8 cellular contexts compared by ENCODE assay signal in the genomic region with DNA sequence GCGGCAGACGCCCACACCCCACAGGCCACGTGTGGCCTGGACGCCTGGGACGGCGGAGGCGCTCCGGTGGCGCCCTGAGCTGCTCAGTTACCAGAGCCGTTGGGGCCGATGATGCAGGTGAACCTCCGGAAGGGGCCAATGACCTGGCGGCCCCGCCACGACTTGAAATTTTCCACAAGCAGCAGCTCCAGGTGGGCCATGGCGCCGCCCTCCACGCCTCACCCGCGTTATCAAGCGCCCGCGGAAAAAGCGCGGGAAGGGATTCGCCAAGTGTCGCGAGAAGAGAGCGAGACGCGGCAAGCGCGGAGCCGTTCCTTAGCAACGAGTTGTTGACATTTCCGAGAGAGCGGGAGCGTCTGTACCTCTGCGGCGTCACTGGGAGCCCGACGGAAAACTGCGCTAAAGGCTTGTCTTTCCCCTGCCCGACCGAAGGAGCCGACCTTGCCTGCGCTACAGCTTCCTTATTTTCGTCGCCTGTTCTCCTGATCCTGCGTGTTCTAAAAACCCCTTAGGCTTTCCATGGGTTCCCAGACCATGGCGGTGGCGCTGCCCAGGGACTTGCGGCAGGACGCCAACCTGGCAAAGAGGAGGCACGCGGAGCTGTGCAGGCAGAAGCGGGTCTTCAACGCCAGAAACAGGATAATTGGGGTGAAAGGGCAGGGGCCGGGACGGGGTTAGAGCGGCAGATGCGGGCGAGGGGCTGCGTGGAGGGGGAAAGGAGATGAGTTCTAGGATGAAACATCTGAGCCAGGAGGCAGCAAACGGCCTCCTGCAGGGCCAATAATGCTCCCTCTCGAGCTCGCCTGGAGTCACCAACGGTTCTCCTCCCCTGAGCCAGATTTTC. TPM values are rescaled to one million over a fixed set of nuclear protein-coding genes. Genes with fewer than 3 reads are reported as not detected.
DNase-seq lines count a peak whose midpoint lies in the region; ATAC-seq, FAIRE-seq and TF ChIP-seq lines count a peak whose summit lies in the region.

A gene with protein sequence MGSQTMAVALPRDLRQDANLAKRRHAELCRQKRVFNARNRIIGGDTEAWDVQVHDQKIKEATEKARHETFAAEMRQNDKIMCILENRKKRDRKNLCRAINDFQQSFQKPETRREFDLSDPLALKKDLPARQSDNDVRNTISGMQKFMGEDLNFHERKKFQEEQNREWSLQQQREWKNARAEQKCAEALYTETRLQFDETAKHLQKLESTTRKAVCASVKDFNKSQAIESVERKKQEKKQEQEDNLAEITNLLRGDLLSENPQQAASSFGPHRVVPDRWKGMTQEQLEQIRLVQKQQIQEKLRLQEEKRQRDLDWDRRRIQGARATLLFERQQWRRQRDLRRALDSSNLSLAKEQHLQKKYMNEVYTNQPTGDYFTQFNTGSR (plus strand): TSS at position 326 of the 844 bp plus-strand sequence. CDS start 194 bp downstream, at position 520.
A gene with protein sequence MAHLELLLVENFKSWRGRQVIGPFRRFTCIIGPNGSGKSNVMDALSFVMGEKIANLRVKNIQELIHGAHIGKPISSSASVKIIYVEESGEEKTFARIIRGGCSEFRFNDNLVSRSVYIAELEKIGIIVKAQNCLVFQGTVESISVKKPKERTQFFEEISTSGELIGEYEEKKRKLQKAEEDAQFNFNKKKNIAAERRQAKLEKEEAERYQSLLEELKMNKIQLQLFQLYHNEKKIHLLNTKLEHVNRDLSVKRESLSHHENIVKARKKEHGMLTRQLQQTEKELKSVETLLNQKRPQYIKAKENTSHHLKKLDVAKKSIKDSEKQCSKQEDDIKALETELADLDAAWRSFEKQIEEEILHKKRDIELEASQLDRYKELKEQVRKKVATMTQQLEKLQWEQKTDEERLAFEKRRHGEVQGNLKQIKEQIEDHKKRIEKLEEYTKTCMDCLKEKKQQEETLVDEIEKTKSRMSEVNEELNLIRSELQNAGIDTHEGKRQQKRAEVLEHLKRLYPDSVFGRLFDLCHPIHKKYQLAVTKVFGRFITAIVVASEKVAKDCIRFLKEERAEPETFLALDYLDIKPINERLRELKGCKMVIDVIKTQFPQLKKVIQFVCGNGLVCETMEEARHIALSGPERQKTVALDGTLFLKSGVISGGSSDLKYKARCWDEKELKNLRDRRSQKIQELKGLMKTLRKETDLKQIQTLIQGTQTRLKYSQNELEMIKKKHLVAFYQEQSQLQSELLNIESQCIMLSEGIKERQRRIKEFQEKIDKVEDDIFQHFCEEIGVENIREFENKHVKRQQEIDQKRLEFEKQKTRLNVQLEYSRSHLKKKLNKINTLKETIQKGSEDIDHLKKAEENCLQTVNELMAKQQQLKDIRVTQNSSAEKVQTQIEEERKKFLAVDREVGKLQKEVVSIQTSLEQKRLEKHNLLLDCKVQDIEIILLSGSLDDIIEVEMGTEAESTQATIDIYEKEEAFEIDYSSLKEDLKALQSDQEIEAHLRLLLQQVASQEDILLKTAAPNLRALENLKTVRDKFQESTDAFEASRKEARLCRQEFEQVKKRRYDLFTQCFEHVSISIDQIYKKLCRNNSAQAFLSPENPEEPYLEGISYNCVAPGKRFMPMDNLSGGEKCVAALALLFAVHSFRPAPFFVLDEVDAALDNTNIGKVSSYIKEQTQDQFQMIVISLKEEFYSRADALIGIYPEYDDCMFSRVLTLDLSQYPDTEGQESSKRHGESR (minus strand): TSS at position 232 of the 844 bp plus-strand sequence. CDS start 32 bp downstream, at position 200.

- no peak for TF ChIP-seq CTCF in WTC11 (IDR thresholded peaks at IDR 0.05)
- no peak for TF ChIP-seq CTCF in bronchial epithelial cell (IDR thresholded peaks at IDR 0.05; ENCODE audit: insufficient read depth, low read length, severe bottlenecking)

- FAIRE-seq in bronchial epithelial cell (lab: Jason Lieb, UNC): no peak
- FAIRE-seq in small intestine (lab: Jason Lieb, UNC): no peak

- CTCF ChIA-PET in WTC11 (lab: Charles Lee): interaction anchor here (0.6 to 2.2 kb wide), 4 partner anchors 9 to 1393 kb away, joined by 3 to 7 read pairs (median 4); no protein-coding TSS in a partner anchor

- 4 to 15% (median 13%) methylated on average over 59 to 68 of the region's 68 CpGs for WGBS in small intestine, 3 donors

- peaks cover 4% of the 10 kb centered on the region for H3K9me3 Mint-ChIP-seq in WTC11

- H3K9me3 ChIP-seq in small intestine (ENCODE audit: control insufficient read depth, low read depth): no peaks in the 10 kb centered on the region

- H3K4me1 ChIP-seq in small intestine (ENCODE audit: control insufficient read depth in 2 of 2, insufficient read depth in 1 of 2, low read depth in 1 of 2, low read length in 1 of 2): peaks cover 0 to 4% of the 10 kb centered on the region in 2 donors

- peak within 1 kb of the TSS; percentile 65 for H3K4me3 Mint-ChIP-seq in WTC11

- peak within 1 kb of the TSS; percentile 57; the same call in 1 of the 2 replicates for H3K4me3 ChIP-seq in GM08714 (ENCODE audit: low read length)
- H3K4me3 ChIP-seq in bronchial epithelial cell (ENCODE audit: low read depth, low read length): peak within 1 kb of the TSS; percentile 47
- peak within 1 kb of the TSS in 1 of 2 donors; percentile 55 for H3K4me3 ChIP-seq in small intestine (ENCODE audit: low read depth in 1 of 2, low read length in 2 of 2)

- DNase-seq in NCI-H1436 (lab: John Stamatoyannopoulos, UW) (peak; percentile 96), WTC11 (ENCODE audit: low spot score) (peak; percentile 88), bronchial epithelial cell (ENCODE audit: low read depth) (peak; percentile 62), inferior parietal cortex (ENCODE audit: extremely low spot score) (peak; percentile 53), small intestine (peak; percentile 77)

- POLR2A ChIA-PET in WTC11 (lab: Charles Lee): interaction anchor here (0.9 kb wide), 1 partner anchor 49 kb away, joined by 3 read pairs; no protein-coding TSS in a partner anchor

- no peak within 1 kb of the TSS for H3K27ac Mint-ChIP-seq in WTC11

- peak; percentile 94 for ATAC-seq in WTC11
- ATAC-seq in SK-N-SH treated with all-trans-retinoic acid at 6 μM for 48 hours: no peak
- no peak for ATAC-seq in HG03097 (IDR thresholded peaks at IDR 0.05; ENCODE audit: low FRiP score, unreplicated experiment)

- no peaks in the 10 kb centered on the region for H3K27me3 ChIP-seq in bronchial epithelial cell (ENCODE audit: control insufficient read depth, insufficient read depth, low read length)
- no peaks in the 10 kb centered on the region for H3K27me3 ChIP-seq in small intestine (ENCODE audit: control insufficient read depth in 2 of 2, insufficient read depth in 2 of 2, low read length in 2 of 2)

- H3K27ac ChIP-seq in small intestine (ENCODE audit: low read depth in 1 of 2, low read length in 1 of 2): peak within 1 kb of the TSS in 1 of 2 donors; percentile 1

- peaks cover 47% of the 10 kb centered on the region for H3K27me3 Mint-ChIP-seq in WTC11 (ENCODE audit: low read depth)

- H3K36me3 Mint-ChIP-seq in WTC11: peaks cover 3% of the 10 kb centered on the region

- H3K36me3 ChIP-seq in bronchial epithelial cell (ENCODE audit: control insufficient read depth, insufficient read depth, low read length) (no peaks in the 10 kb centered on the region), small intestine (ENCODE audit: control insufficient read depth in 2 of 2, insufficient read depth in 2 of 2, low read length in 2 of 2) (no peaks in the 10 kb centered on the region)

- peaks cover 4% of the 10 kb centered on the region for H3K4me1 Mint-ChIP-seq in WTC11

TF ChIP-seq in WTC11, 78 proteins besides CTCF, POLR2A, EP300 and RAD21 (continues in another document):
- TF ChIP-seq EMX1 (CRISPR knock-in tag; IDR thresholded peaks at IDR 0.05) (no peak), FOXK1 (CRISPR knock-in tag; IDR thresholded peaks at IDR 0.05) (peak; percentile 98), GTF2I (CRISPR knock-in tag; conservative IDR thresholded peaks at IDR 0.05) (no peak)
- TF ChIP-seq, protein P1, sequence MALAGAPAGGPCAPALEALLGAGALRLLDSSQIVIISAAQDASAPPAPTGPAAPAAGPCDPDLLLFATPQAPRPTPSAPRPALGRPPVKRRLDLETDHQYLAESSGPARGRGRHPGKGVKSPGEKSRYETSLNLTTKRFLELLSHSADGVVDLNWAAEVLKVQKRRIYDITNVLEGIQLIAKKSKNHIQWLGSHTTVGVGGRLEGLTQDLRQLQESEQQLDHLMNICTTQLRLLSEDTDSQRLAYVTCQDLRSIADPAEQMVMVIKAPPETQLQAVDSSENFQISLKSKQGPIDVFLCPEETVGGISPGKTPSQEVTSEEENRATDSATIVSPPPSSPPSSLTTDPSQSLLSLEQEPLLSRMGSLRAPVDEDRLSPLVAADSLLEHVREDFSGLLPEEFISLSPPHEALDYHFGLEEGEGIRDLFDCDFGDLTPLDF (CRISPR knock-in tag; IDR thresholded peaks at IDR 0.05): peak; percentile 96
- TF ChIP-seq, protein P2, sequence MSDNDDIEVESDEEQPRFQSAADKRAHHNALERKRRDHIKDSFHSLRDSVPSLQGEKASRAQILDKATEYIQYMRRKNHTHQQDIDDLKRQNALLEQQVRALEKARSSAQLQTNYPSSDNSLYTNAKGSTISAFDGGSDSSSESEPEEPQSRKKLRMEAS (CRISPR knock-in tag; IDR thresholded peaks at IDR 0.05): peak; percentile 100

TF ChIP-seq in SK-N-SH treated with all-trans-retinoic acid at 6 μM for 48 hours, 23 proteins besides CTCF, POLR2A, EP300 and RAD21:
- TF ChIP-seq SNAI2 (CRISPR knock-in tag; IDR thresholded peaks at IDR 0.05) (no peak), ZNF565 (CRISPR knock-in tag; conservative IDR thresholded peaks at IDR 0.05; ENCODE audit: low read depth) (no peak), PPARA (CRISPR knock-in tag; IDR thresholded peaks at IDR 0.05; ENCODE audit: borderline replicate concordance) (no peak)
TF ChIP-seq in SK-N-SH treated with all-trans-retinoic acid at 6 μM for 48 hours: peak in this region for 0.

RNA-seq across cellular contexts. Expression of the first gene that starts in this region (rescaled TPM):
- total RNA-seq in WTC11 (2021): 1.7 to 2.4 TPM (median 2.4 TPM) in 3 replicates
- 0.26 TPM in 1 of 2 replicates, not detected in the other for total RNA-seq in bronchial epithelial cell
- polyA plus RNA-seq in small intestine: 1 to 10 TPM in 1 of 3 donors, not detected in 2; 1.9 TPM

RNA-seq across cellular contexts. Expression of the second gene that starts in this region (rescaled TPM):
- total RNA-seq in WTC11 (2021): 0.07 to 0.18 TPM (median 0.11 TPM) in 3 replicates
- not detected in 2 replicates for total RNA-seq in bronchial epithelial cell
- polyA plus RNA-seq in small intestine: under 1 TPM in 1 of 3 donors, not detected in 2; 0.04 TPM

Comparison
In these comparisons a context has a peak if more than half of its experiments do, and no peak if none do; other contexts are left out.
1. Peak in DNase-seq and H3K4me3 ChIP-seq in bronchial epithelial cell; RNA of the genes that start here not detected or under 1 TPM.